In genomic region chr3:76998555-76998954, GRCh38 we compare ENCODE assay signal across 20 cellular contexts. TPM values are rescaled to one million over a fixed set of nuclear protein-coding genes. Genes with fewer than 3 reads are reported as not detected.
A peak's percentile ranks its signal among the peaks of the same experiment; 100 is the strongest.
DNase-seq lines count a peak whose midpoint lies in the region; ATAC-seq, FAIRE-seq and TF ChIP-seq lines count a peak whose summit lies in the region.
"Had no signal": no experiment of that assay in that cellular context is flagged by ENCODE, and none has a peak within 500 bp of the region (broad histone marks: within the 10 kb centered on the region; RNA-seq: fewer than 3 reads in every experiment).

No MANE protein-coding gene starts in this region.

- H3K9me1 ChIP-seq in keratinocyte (ENCODE audit: control insufficient read depth, extremely low read depth, insufficient read depth, low read length): no peaks in the 10 kb centered on the region

- DNase-seq in NCI-H69 (lab: John Stamatoyannopoulos, UW) (peak; percentile 5), epithelial cell of prostate (ENCODE audit: low read depth, low spot score) (peak; percentile 12), keratinocyte (ENCODE audit: low read depth, low spot score) (no peak), NCI-H1105 (lab: John Stamatoyannopoulos, UW) (no peak), Ammon's horn (ENCODE audit: low spot score) (no peak)
- DNase-seq: CD4-positive, alpha-beta T cell; DMS53; GM23248; H7; NCI-H1092; NCI-H1436 treated with DMSO at 0.1 percent for 48 hours; NCI-H187 treated with DMSO at 0.1 percent for 48 hours; NCI-H526; SHP77 treated with DMSO at 0.1 percent for 48 hours had no signal

- H2AFZ ChIP-seq in keratinocyte (ENCODE audit: control insufficient read depth, low read length): no peak overlapping the region
- H2AFZ ChIP-seq: GM23248 had no signal

- H3K4me3 ChIP-seq in keratinocyte (ENCODE audit: control insufficient read depth in 2 of 3, extremely low read depth in 1 of 3, insufficient read depth in 2 of 3, low read depth in 1 of 3, low read length in 3 of 3): no peak overlapping the region
- H3K4me3 ChIP-seq: BLaER1 treated with 17β-estradiol and CSF1 and Interleukin-3, amounts not matched to agents 10 nM and 100 nM; GM23248 had no signal

- no peak for TF ChIP-seq CTCF in keratinocyte (optimal IDR thresholded peaks at IDR 0.05 in 1 of 3, IDR thresholded peaks at IDR 0.05 in 1 of 3, conservative IDR thresholded peaks at IDR 0.05 in 1 of 3; ENCODE audit: extremely low read depth in 1 of 3, insufficient read depth in 2 of 3, low read length in 3 of 3)

- H3K79me2 ChIP-seq in keratinocyte (ENCODE audit: control insufficient read depth, insufficient read depth, low read length): no peaks in the 10 kb centered on the region

- H3K4me1 ChIP-seq in keratinocyte (ENCODE audit: control insufficient read depth, extremely low read depth, insufficient read depth, low read length): peaks cover 11% of the 10 kb centered on the region
- H3K4me1 ChIP-seq: BLaER1 treated with 17β-estradiol and CSF1 and Interleukin-3, amounts not matched to agents 10 nM and 100 nM had no signal

- no peak overlapping the region for H3K4me2 ChIP-seq in keratinocyte (ENCODE audit: control insufficient read depth, extremely low read depth, insufficient read depth, low read depth, low read length)
- H3K4me2 ChIP-seq: BLaER1 treated with 17β-estradiol and CSF1 and Interleukin-3, amounts not matched to agents 10 nM and 100 nM had no signal

- H3K9me3 ChIP-seq in keratinocyte (ENCODE audit: control insufficient read depth, low read depth, low read length): no peaks in the 10 kb centered on the region
- H3K9me3 ChIP-seq: BLaER1 treated with 17β-estradiol and CSF1 and Interleukin-3, amounts not matched to agents 10 nM and 100 nM had no signal

- no peaks in the 10 kb centered on the region for H3K27me3 ChIP-seq in keratinocyte (ENCODE audit: control insufficient read depth, extremely low read depth, insufficient read depth, low read length)
- H3K27me3 ChIP-seq: BLaER1 treated with 17β-estradiol and CSF1 and Interleukin-3, amounts not matched to agents 10 nM and 100 nM had no signal

- H3K36me3 ChIP-seq in keratinocyte (ENCODE audit: control insufficient read depth in 2 of 2, extremely low read depth in 1 of 2, insufficient read depth in 2 of 2, low read length in 2 of 2): no peaks in the 10 kb centered on the region
- H3K36me3 ChIP-seq: BLaER1 treated with 17β-estradiol and CSF1 and Interleukin-3, amounts not matched to agents 10 nM and 100 nM had no signal

- dilution Hi-C loops in keratinocyte (cut with MboI; ENCODE audit: extremely low pct_ligation_motif_present, low sequenced_read_pairs): no loop called here

- no peaks in the 10 kb centered on the region for H4K20me1 ChIP-seq in keratinocyte (ENCODE audit: control insufficient read depth, extremely low read depth, insufficient read depth, low read length)
- H4K20me1 ChIP-seq: BLaER1 treated with 17β-estradiol and CSF1 and Interleukin-3, amounts not matched to agents 10 nM and 100 nM had no signal

- ATAC-seq in HG03460 (IDR thresholded peaks at IDR 0.05; ENCODE audit: unreplicated experiment): no peak
- no peak for ATAC-seq in HG03159 (IDR thresholded peaks at IDR 0.05; ENCODE audit: unreplicated experiment)
- ATAC-seq: Panc1 had no signal

- H3K9ac ChIP-seq in keratinocyte (ENCODE audit: control insufficient read depth, extremely low read depth, insufficient read depth, low read length): no peak overlapping the region
- H3K9ac ChIP-seq: BLaER1 treated with 17β-estradiol and CSF1 and Interleukin-3, amounts not matched to agents 10 nM and 100 nM; GM23248 had no signal

- H3K27ac ChIP-seq in epithelial cell of prostate (peak overlapping the region; percentile 41), keratinocyte (ENCODE audit: control insufficient read depth, insufficient read depth, low read length) (peak overlapping the region; percentile 40)
- H3K27ac ChIP-seq: BLaER1 treated with 17β-estradiol and CSF1 and Interleukin-3, amounts not matched to agents 10 nM and 100 nM; GM23248; HL-60 had no signal

- FAIRE-seq in keratinocyte (lab: Jason Lieb, UNC): no peak
- FAIRE-seq: A204.1 had no signal

RNA-seq across cellular contexts. Expression of gene ROBO2, which starts 41.3 kb away (rescaled TPM):
- 0.30 to 0.49 TPM (median 0.45 TPM) in 3 replicates for polyA plus RNA-seq in keratinocyte
- polyA plus RNA-seq in keratinocyte (2011; ENCODE audit: low read depth): not detected
- polyA plus RNA-seq in keratinocyte (2011; cell fraction: cytosol; rRNA removed): 0.19 and 0.21 TPM in 2 replicates
- polyA plus RNA-seq in keratinocyte (2011; cell fraction: nucleus; rRNA removed): 1.3 and 2.3 TPM in 2 replicates
- 0.01 and 0.69 TPM in 2 replicates for polyA plus RNA-seq in keratinocyte (2012; ENCODE audit: low replicate concordance)
- polyA minus RNA-seq in keratinocyte: 0.39 to 2.4 TPM (median 1.0 TPM) in 3 replicates
- not detected for polyA minus RNA-seq in keratinocyte (2011; cell fraction: cytosol; rRNA and poly(A)+ RNA removed)
- polyA minus RNA-seq in keratinocyte (2011; cell fraction: nucleus; rRNA and poly(A)+ RNA removed): 1.5 and 2.1 TPM in 2 replicates

Comparison
In these comparisons a context has a peak if more than half of its experiments do, and no peak if none do; other contexts are left out.
1. DNase-seq: peak in NCI-H69 (single experiment) and epithelial cell of prostate (single experiment); none in keratinocyte (single experiment), NCI-H1105 (single experiment) and Ammon's horn (single experiment).